Comparison of ENCODE assay signal across 1 cellular context in the genomic region with DNA sequence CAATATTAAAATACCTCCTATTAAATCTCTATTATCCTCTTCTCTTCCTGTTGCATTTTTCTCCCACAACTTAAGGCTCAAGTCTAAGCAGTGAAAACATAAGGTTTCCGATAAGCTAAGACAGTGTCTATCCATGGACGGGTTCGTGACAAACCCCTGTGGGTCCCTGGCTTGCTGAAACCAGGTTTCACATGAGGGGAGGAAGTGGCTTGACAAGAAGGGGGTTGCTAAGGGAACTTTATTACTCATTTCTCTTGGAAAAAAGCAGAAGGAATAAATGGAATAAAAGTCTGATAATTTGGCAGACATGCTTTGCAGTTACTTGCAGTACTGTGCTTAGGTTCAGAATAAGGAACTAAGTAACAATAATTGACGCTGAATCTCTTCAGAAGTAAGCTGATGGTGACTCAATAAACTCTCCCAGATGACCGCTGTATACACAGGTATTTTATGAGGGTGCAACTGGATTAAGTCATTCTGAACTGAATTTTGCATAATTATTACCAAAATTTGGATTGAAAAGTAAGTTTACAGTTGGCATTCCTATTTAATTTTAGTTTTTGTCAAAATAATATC.
A peak's percentile ranks its signal among the peaks of the same experiment; 100 is the strongest.
TF ChIP-seq lines count a peak whose summit lies in the region.

No MANE protein-coding gene starts in this region.

TF ChIP-seq in GM12878, 131 proteins besides CTCF, POLR2A, EP300 and RAD21 (continues in another document):
- TF ChIP-seq, protein P1, sequence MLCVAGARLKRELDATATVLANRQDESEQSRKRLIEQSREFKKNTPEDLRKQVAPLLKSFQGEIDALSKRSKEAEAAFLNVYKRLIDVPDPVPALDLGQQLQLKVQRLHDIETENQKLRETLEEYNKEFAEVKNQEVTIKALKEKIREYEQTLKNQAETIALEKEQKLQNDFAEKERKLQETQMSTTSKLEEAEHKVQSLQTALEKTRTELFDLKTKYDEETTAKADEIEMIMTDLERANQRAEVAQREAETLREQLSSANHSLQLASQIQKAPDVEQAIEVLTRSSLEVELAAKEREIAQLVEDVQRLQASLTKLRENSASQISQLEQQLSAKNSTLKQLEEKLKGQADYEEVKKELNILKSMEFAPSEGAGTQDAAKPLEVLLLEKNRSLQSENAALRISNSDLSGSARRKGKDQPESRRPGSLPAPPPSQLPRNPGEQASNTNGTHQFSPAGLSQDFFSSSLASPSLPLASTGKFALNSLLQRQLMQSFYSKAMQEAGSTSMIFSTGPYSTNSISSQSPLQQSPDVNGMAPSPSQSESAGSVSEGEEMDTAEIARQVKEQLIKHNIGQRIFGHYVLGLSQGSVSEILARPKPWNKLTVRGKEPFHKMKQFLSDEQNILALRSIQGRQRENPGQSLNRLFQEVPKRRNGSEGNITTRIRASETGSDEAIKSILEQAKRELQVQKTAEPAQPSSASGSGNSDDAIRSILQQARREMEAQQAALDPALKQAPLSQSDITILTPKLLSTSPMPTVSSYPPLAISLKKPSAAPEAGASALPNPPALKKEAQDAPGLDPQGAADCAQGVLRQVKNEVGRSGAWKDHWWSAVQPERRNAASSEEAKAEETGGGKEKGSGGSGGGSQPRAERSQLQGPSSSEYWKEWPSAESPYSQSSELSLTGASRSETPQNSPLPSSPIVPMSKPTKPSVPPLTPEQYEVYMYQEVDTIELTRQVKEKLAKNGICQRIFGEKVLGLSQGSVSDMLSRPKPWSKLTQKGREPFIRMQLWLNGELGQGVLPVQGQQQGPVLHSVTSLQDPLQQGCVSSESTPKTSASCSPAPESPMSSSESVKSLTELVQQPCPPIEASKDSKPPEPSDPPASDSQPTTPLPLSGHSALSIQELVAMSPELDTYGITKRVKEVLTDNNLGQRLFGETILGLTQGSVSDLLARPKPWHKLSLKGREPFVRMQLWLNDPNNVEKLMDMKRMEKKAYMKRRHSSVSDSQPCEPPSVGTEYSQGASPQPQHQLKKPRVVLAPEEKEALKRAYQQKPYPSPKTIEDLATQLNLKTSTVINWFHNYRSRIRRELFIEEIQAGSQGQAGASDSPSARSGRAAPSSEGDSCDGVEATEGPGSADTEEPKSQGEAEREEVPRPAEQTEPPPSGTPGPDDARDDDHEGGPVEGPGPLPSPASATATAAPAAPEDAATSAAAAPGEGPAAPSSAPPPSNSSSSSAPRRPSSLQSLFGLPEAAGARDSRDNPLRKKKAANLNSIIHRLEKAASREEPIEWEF (IDR thresholded peaks at IDR 0.05; ENCODE audit: insufficient replicate concordance, low read depth, low read length): no peak
- TF ChIP-seq EZH2 (IDR thresholded peaks at IDR 0.05; ENCODE audit: borderline replicate concordance, control insufficient read depth, low read depth, low read length): no peak
- TF ChIP-seq, protein P2, sequence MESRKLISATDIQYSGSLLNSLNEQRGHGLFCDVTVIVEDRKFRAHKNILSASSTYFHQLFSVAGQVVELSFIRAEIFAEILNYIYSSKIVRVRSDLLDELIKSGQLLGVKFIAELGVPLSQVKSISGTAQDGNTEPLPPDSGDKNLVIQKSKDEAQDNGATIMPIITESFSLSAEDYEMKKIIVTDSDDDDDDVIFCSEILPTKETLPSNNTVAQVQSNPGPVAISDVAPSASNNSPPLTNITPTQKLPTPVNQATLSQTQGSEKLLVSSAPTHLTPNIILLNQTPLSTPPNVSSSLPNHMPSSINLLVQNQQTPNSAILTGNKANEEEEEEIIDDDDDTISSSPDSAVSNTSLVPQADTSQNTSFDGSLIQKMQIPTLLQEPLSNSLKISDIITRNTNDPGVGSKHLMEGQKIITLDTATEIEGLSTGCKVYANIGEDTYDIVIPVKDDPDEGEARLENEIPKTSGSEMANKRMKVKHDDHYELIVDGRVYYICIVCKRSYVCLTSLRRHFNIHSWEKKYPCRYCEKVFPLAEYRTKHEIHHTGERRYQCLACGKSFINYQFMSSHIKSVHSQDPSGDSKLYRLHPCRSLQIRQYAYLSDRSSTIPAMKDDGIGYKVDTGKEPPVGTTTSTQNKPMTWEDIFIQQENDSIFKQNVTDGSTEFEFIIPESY (IDR thresholded peaks at IDR 0.05): no peak
- peak in 1 of 2 experiments; percentile 44; a peak in 2 of 4 replicates for TF ChIP-seq IKZF2 (IDR thresholded peaks at IDR 0.05)
- TF ChIP-seq ELK1 (IDR thresholded peaks at IDR 0.05; ENCODE audit: low read depth, low read length): no peak
- TF ChIP-seq LARP7 (IDR thresholded peaks at IDR 0.05): no peak
- TF ChIP-seq SRF (IDR thresholded peaks at IDR 0.05; ENCODE audit: low read depth in 2 of 2, low read length in 2 of 2): no peak
- TF ChIP-seq FOXM1 (IDR thresholded peaks at IDR 0.05; ENCODE audit: low read depth, low read length): peak; percentile 53; the same call in 1 of the 2 replicates
- no peak for TF ChIP-seq RCOR1 (conservative IDR thresholded peaks at IDR 0.05; ENCODE audit: low read depth, low read length)
- TF ChIP-seq MEF2B (IDR thresholded peaks at IDR 0.05; ENCODE audit: partially characterized antibody, poor library complexity, severe bottlenecking): no peak
- no peak for TF ChIP-seq CBX5 (IDR thresholded peaks at IDR 0.05; ENCODE audit: low read depth)
- no peak for TF ChIP-seq NR2C1 (IDR thresholded peaks at IDR 0.05)
- TF ChIP-seq CHD4 (IDR thresholded peaks at IDR 0.05): no peak
- TF ChIP-seq IKZF1 (conservative IDR thresholded peaks at IDR 0.05): peak; percentile 65
- TF ChIP-seq E2F8 (IDR thresholded peaks at IDR 0.05; ENCODE audit: low read depth, partially characterized antibody): no peak
- peak; percentile 69 for TF ChIP-seq RUNX3 (IDR thresholded peaks at IDR 0.05; ENCODE audit: low read length)
- TF ChIP-seq ZBTB11 (CRISPR knock-in tag; IDR thresholded peaks at IDR 0.05): no peak
- TF ChIP-seq, protein P3, sequence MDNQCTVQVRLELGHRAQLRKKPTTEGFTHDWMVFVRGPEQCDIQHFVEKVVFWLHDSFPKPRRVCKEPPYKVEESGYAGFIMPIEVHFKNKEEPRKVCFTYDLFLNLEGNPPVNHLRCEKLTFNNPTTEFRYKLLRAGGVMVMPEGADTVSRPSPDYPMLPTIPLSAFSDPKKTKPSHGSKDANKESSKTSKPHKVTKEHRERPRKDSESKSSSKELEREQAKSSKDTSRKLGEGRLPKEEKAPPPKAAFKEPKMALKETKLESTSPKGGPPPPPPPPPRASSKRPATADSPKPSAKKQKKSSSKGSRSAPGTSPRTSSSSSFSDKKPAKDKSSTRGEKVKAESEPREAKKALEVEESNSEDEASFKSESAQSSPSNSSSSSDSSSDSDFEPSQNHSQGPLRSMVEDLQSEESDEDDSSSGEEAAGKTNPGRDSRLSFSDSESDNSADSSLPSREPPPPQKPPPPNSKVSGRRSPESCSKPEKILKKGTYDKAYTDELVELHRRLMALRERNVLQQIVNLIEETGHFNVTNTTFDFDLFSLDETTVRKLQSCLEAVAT (IDR thresholded peaks at IDR 0.05): no peak
- no peak for TF ChIP-seq BRCA1 (IDR thresholded peaks at IDR 0.05; ENCODE audit: low read depth, low read length)
- TF ChIP-seq CHD2 (IDR thresholded peaks at IDR 0.05; ENCODE audit: borderline replicate concordance, low read depth, low read length): no peak
- no peak for TF ChIP-seq KAT2A (conservative IDR thresholded peaks at IDR 0.05; ENCODE audit: control insufficient read depth, low read depth, low read length)
- no peak for TF ChIP-seq ZNF274 (IDR thresholded peaks at IDR 0.05; ENCODE audit: insufficient read depth, insufficient read length)
- no peak for TF ChIP-seq SREBF1 (IDR thresholded peaks at IDR 0.05; ENCODE audit: low read length)
- no peak for TF ChIP-seq E4F1 (IDR thresholded peaks at IDR 0.05; ENCODE audit: borderline replicate concordance, partially characterized antibody)
- TF ChIP-seq, protein P4, sequence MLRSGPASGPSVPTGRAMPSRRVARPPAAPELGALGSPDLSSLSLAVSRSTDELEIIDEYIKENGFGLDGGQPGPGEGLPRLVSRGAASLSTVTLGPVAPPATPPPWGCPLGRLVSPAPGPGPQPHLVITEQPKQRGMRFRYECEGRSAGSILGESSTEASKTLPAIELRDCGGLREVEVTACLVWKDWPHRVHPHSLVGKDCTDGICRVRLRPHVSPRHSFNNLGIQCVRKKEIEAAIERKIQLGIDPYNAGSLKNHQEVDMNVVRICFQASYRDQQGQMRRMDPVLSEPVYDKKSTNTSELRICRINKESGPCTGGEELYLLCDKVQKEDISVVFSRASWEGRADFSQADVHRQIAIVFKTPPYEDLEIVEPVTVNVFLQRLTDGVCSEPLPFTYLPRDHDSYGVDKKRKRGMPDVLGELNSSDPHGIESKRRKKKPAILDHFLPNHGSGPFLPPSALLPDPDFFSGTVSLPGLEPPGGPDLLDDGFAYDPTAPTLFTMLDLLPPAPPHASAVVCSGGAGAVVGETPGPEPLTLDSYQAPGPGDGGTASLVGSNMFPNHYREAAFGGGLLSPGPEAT (IDR thresholded peaks at IDR 0.05; ENCODE audit: low read depth): no peak
- no peak for TF ChIP-seq TCF3 (IDR thresholded peaks at IDR 0.05; ENCODE audit: borderline replicate concordance, insufficient read depth, low read depth, low read length)
- no peak for TF ChIP-seq ZNF207 (IDR thresholded peaks at IDR 0.05; ENCODE audit: borderline replicate concordance)
- TF ChIP-seq NFIC (IDR thresholded peaks at IDR 0.05; ENCODE audit: low read depth, low read length): peak; percentile 77
- TF ChIP-seq SPI1 (IDR thresholded peaks at IDR 0.05; ENCODE audit: borderline replicate concordance, insufficient read depth, low read depth, low read length): peak; percentile 65
- TF ChIP-seq KDM1A (IDR thresholded peaks at IDR 0.05; ENCODE audit: borderline replicate concordance): no peak
- TF ChIP-seq MYB (IDR thresholded peaks at IDR 0.05; ENCODE audit: borderline replicate concordance, low read depth, low read length): no peak
- TF ChIP-seq ZSCAN29 (IDR thresholded peaks at IDR 0.05): no peak
- TF ChIP-seq ZNF217 (IDR thresholded peaks at IDR 0.05): no peak
- TF ChIP-seq EED (IDR thresholded peaks at IDR 0.05; ENCODE audit: low read depth): peak; percentile 92
- TF ChIP-seq JUNB (IDR thresholded peaks at IDR 0.05): peak; percentile 50; the same call in 1 of the 2 replicates
- TF ChIP-seq PML (IDR thresholded peaks at IDR 0.05; ENCODE audit: low read length): no peak
- no peak for TF ChIP-seq SIN3A (IDR thresholded peaks at IDR 0.05; ENCODE audit: low read depth, low read length)
- peak in 1 of 2 experiments; percentile 68; a peak in 1 of 4 replicates for TF ChIP-seq ETV6 (conservative IDR thresholded peaks at IDR 0.05 in 1 of 2, IDR thresholded peaks at IDR 0.05 in 1 of 2; ENCODE audit: borderline replicate concordance in 1 of 2, low read depth in 1 of 2)
